In the genomic region with DNA sequence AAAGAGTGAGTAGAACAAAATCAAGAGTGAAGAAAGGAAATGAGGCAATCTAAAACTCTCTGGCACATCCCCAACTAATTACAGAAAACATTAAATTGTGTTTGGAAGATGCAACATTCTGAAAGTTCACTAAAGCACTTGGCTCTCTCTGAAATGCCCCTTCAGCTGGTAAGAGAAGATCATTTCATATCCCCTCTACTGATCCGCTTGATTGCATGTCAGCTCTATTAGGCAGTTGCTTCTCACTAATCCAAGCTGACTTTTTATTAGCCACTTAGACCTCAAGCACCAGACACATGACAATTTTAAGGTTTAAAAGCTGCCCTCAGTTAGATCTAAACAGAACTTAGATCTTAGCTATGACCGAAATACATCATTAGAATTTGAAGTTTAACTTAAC, we compare ENCODE assay signal across 24 cellular contexts.
A peak's percentile ranks its signal among the peaks of the same experiment; 100 is the strongest.
DNase-seq lines count a peak whose midpoint lies in the region; TF ChIP-seq lines count a peak whose summit lies in the region.
"Had no signal": no experiment of that assay in that cellular context is flagged by ENCODE, and none has a peak within 500 bp of the region (broad histone marks: within the 10 kb centered on the region; RNA-seq: fewer than 3 reads in every experiment).

No MANE protein-coding gene starts in this region.

- H3F3A ChIP-seq in SU-DHL-6 (ENCODE audit: insufficient read depth) (no peaks in the 10 kb centered on the region), neural progenitor cell (ENCODE audit: low read depth) (no peaks in the 10 kb centered on the region)

- no peak overlapping the region for H3K27ac Mint-ChIP-seq in neural progenitor cell
- no peak overlapping the region for H3K27ac Mint-ChIP-seq in activated CD4-positive, alpha-beta T cell treated with anti-CD3 and anti-CD28 coated beads, Interleukin-2, amount 10 ng/mL, durations not matched to agents 24 days and 14 days
- H3K27ac Mint-ChIP-seq: CD4-positive, alpha-beta memory T cell had no signal

- H3K27me3 Mint-ChIP-seq in neural progenitor cell (ENCODE audit: insufficient read depth, low read depth): peaks cover 2% of the 10 kb centered on the region
- H3K27me3 Mint-ChIP-seq in activated CD4-positive, alpha-beta T cell treated with anti-CD3 and anti-CD28 coated beads, Interleukin-2, amount 10 ng/mL, durations not matched to agents 24 days and 14 days: no peaks in the 10 kb centered on the region
- H3K27me3 Mint-ChIP-seq: CD4-positive, alpha-beta memory T cell had no signal

- H3K4me3 Mint-ChIP-seq in neural progenitor cell: no peak overlapping the region
- H3K4me3 Mint-ChIP-seq in activated CD4-positive, alpha-beta T cell treated with anti-CD3 and anti-CD28 coated beads, Interleukin-2, amount 10 ng/mL, durations not matched to agents 24 days and 14 days: no peak overlapping the region
- H3K4me3 Mint-ChIP-seq: CD4-positive, alpha-beta memory T cell had no signal

- peak overlapping the region; percentile 40 for H2AFZ ChIP-seq in SU-DHL-6 (ENCODE audit: low read depth, low read length, severe bottlenecking)
- peak overlapping the region; percentile 68 for H2AFZ ChIP-seq in neural progenitor cell (replicated peaks)

- H3K9ac ChIP-seq in SU-DHL-6 (ENCODE audit: low read length) (no peak overlapping the region), neural progenitor cell (no peak overlapping the region)
- H3K9ac ChIP-seq: BLaER1 treated with 17β-estradiol and CSF1 and Interleukin-3, amounts not matched to agents 10 nM and 100 nM; KMS-11 had no signal

- no peak overlapping the region for H3K4me2 ChIP-seq in SU-DHL-6 (ENCODE audit: low read depth, low read length, poor library complexity, severe bottlenecking)
- no peak overlapping the region for H3K4me2 ChIP-seq in neural progenitor cell
- H3K4me2 ChIP-seq: BLaER1 treated with 17β-estradiol and CSF1 and Interleukin-3, amounts not matched to agents 10 nM and 100 nM; KMS-11 had no signal

- H3K36me3 ChIP-seq in SU-DHL-6 (ENCODE audit: low read length) (no peaks in the 10 kb centered on the region), neural progenitor cell (no peaks in the 10 kb centered on the region)
- H3K36me3 ChIP-seq: BLaER1 treated with 17β-estradiol and CSF1 and Interleukin-3, amounts not matched to agents 10 nM and 100 nM; SJSA1 had no signal

- H3K27me3 ChIP-seq in SU-DHL-6 (ENCODE audit: low read length) (no peaks in the 10 kb centered on the region), neural progenitor cell (no peaks in the 10 kb centered on the region)
- H3K27me3 ChIP-seq: BLaER1 treated with 17β-estradiol and CSF1 and Interleukin-3, amounts not matched to agents 10 nM and 100 nM; SJSA1 had no signal

- H4K20me1 ChIP-seq in SU-DHL-6 (ENCODE audit: low read depth, low read length): no peaks in the 10 kb centered on the region
- H4K20me1 ChIP-seq in neural progenitor cell (ENCODE audit: low read depth): no peaks in the 10 kb centered on the region
- H4K20me1 ChIP-seq: BLaER1 treated with 17β-estradiol and CSF1 and Interleukin-3, amounts not matched to agents 10 nM and 100 nM had no signal

- H3K4me3 ChIP-seq in SU-DHL-6 (ENCODE audit: insufficient read depth, low read length, poor library complexity, severe bottlenecking) (no peak overlapping the region), neural progenitor cell (no peak overlapping the region)
- H3K4me3 ChIP-seq: BLaER1 treated with 17β-estradiol and CSF1 and Interleukin-3, amounts not matched to agents 10 nM and 100 nM; SJSA1 had no signal

- H3K9me3 ChIP-seq in SU-DHL-6 (ENCODE audit: insufficient read depth, low read length) (no peaks in the 10 kb centered on the region), neural progenitor cell (ENCODE audit: low read depth) (no peaks in the 10 kb centered on the region)
- H3K9me3 ChIP-seq: BLaER1 treated with 17β-estradiol and CSF1 and Interleukin-3, amounts not matched to agents 10 nM and 100 nM; Caco-2 had no signal

- H3K4me1 ChIP-seq in neural progenitor cell: no peaks in the 10 kb centered on the region
- H3K4me1 ChIP-seq: BLaER1 treated with 17β-estradiol and CSF1 and Interleukin-3, amounts not matched to agents 10 nM and 100 nM; Caco-2; SJSA1 had no signal

- TF ChIP-seq CTCF in SU-DHL-6 (IDR thresholded peaks at IDR 0.05; ENCODE audit: insufficient read depth, low read length, poor library complexity, severe bottlenecking): no peak
- no peak for TF ChIP-seq CTCF in neural progenitor cell (IDR thresholded peaks at IDR 0.05)

- no peaks in the 10 kb centered on the region for H3K9me3 Mint-ChIP-seq in neural progenitor cell
- no peaks in the 10 kb centered on the region for H3K9me3 Mint-ChIP-seq in activated CD4-positive, alpha-beta T cell treated with anti-CD3 and anti-CD28 coated beads, Interleukin-2, amount 10 ng/mL, durations not matched to agents 24 days and 14 days

- peak; percentile 17 for DNase-seq in NCI-H1092 treated with DMSO at 0.1 percent for 48 hours (lab: John Stamatoyannopoulos, UW)
- DNase-seq in NCI-H1092 (lab: John Stamatoyannopoulos, UW): no peak
- peak; percentile 36 for DNase-seq in NCI-H446 treated with DMSO at 0.1 percent for 48 hours (lab: John Stamatoyannopoulos, UW)
- DNase-seq in neural progenitor cell (ENCODE audit: low spot score): no peak
- no peak for DNase-seq in DMS53 treated with DMSO at 0.1 percent for 48 hours (lab: John Stamatoyannopoulos, UW; ENCODE audit: unreplicated experiment)
- no peak for DNase-seq in SHP77 (lab: John Stamatoyannopoulos, UW)
- DNase-seq in activated CD4-positive, alpha-beta T cell treated with anti-CD3 and anti-CD28 coated beads, Interleukin-2, amount 10 ng/mL, durations not matched to agents 24 days and 14 days: no peak
- DNase-seq: Caco-2; CD4-positive, alpha-beta memory T cell; DMS 273 treated with DMSO at 0.1 percent for 48 hours; GF-D8; GOT3; IMR-90; MV-4-11; NCI-H1436 treated with DMSO at 0.1 percent for 48 hours; NCI-H1930; NCI-H2171 treated with DMSO at 0.1 percent for 48 hours; OCI-M1; SW 1271 had no signal

- intact Hi-C loops in activated CD4-positive, alpha-beta T cell treated with anti-CD3 and anti-CD28 coated beads, Interleukin-2, amount 10 ng/mL, durations not matched to agents 24 days and 14 days (cut with micrococcal nuclease): no loop called here

- H3K79me2 ChIP-seq in SU-DHL-6 (ENCODE audit: insufficient read depth, low read length) (no peaks in the 10 kb centered on the region), neural progenitor cell (ENCODE audit: low read depth) (no peaks in the 10 kb centered on the region)

- no peak overlapping the region for H3K27ac ChIP-seq in SU-DHL-6 (ENCODE audit: low read depth, low read length)
- H3K27ac ChIP-seq in neural progenitor cell: no peak overlapping the region
- H3K27ac ChIP-seq: 22Rv1; BLaER1 treated with 17β-estradiol and CSF1 and Interleukin-3, amounts not matched to agents 10 nM and 100 nM; KMS-11; SJSA1 had no signal

- no peaks in the 10 kb centered on the region for H3K4me1 Mint-ChIP-seq in neural progenitor cell
- no peaks in the 10 kb centered on the region for H3K4me1 Mint-ChIP-seq in activated CD4-positive, alpha-beta T cell treated with anti-CD3 and anti-CD28 coated beads, Interleukin-2, amount 10 ng/mL, durations not matched to agents 24 days and 14 days
- H3K4me1 Mint-ChIP-seq: CD4-positive, alpha-beta memory T cell had no signal

- no peaks in the 10 kb centered on the region for H3K9me2 ChIP-seq in SU-DHL-6 (replicated peaks; ENCODE audit: insufficient read depth, low read length)

- no peaks in the 10 kb centered on the region for H3K36me3 Mint-ChIP-seq in neural progenitor cell
- no peaks in the 10 kb centered on the region for H3K36me3 Mint-ChIP-seq in activated CD4-positive, alpha-beta T cell treated with anti-CD3 and anti-CD28 coated beads, Interleukin-2, amount 10 ng/mL, durations not matched to agents 24 days and 14 days (ENCODE audit: low read depth)
- H3K36me3 Mint-ChIP-seq: CD4-positive, alpha-beta memory T cell had no signal

Comparison
In these comparisons a context has a peak if more than half of its experiments do, and no peak if none do; other contexts are left out.
1. DNase-seq: peak in NCI-H1092 treated with DMSO at 0.1 percent for 48 hours (single experiment) and NCI-H446 treated with DMSO at 0.1 percent for 48 hours (single experiment); none in NCI-H1092 (single experiment), neural progenitor cell (single experiment), DMS53 treated with DMSO at 0.1 percent for 48 hours (single experiment), SHP77 (0 of 2) and activated CD4-positive, alpha-beta T cell treated with anti-CD3 and anti-CD28 coated beads, Interleukin-2, amount 10 ng/mL, durations not matched to agents 24 days and 14 days (single experiment).